16 cellular contexts compared by ENCODE assay signal in the genomic region with DNA sequence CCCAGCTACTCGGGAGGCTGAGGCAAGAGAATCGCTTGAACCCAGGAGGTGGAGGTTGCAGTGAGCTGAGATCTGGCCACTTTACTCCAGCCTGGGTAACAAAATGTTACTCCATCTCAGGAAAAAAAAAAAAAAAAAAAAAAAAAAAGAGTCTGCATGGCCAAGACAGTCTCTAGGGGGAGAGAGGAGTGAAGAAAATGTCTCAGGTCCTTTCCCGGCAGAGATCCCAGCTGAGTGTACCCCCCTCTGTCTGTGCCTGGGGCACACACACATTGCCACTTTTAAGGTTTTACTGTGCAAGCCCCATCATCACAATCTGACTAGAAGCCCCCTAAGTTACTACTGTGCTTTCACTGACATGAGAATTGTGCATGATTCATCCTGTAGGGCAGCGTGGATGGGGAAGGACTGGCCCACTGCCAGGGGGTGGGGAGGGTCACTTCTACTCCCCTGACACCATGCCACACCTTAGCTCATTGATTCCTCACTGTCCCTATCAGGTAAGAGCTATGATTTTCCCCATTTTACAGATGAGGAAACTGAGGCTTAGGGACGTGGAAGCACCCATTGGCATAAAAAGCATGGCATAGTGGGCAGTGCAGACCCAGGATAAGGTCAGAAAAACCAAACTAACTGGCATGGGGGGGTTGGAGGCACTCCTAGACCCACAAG.
DNase-seq lines count a peak whose midpoint lies in the region; ATAC-seq and TF ChIP-seq lines count a peak whose summit lies in the region.
"Had no signal": no experiment of that assay in that cellular context is flagged by ENCODE, and none has a peak within 500 bp of the region (broad histone marks: within the 10 kb centered on the region; RNA-seq: fewer than 3 reads in every experiment).

No MANE protein-coding gene starts in this region.

- peak; percentile 18 for DNase-seq in HCEC 1CT
- peak; percentile 64 for DNase-seq in OCI-M1 (lab: John Stamatoyannopoulos, UW)
- DNase-seq in fibroblast of pulmonary artery (ENCODE audit: low read depth): peak; percentile 27
- DNase-seq in retinal pigment epithelial cell (ENCODE audit: low read depth): no peak
- no peak for DNase-seq in activated T-cell treated with anti-CD3 and anti-CD28 coated beads, Interleukin-2, amount 50 U/mL, for 1 hour
- DNase-seq in caudate nucleus (lab: John Stamatoyannopoulos, UW): no peak
- DNase-seq: activated CD4-positive, alpha-beta T cell treated with anti-CD3 and anti-CD28 coated beads for 1 hour; effector memory CD4-positive, alpha-beta T cell; foreskin fibroblast; GOT3; NCI-H1105; retina; SHP77 treated with DMSO at 0.1 percent for 48 hours; stimulated activated CD4-positive, alpha-beta T cell treated with anti-CD3 and anti-CD28 coated beads, Interleukin-1b, Interleukin-23, amount 100 ng/mL, for 48 hours had no signal

- peak; percentile 15 for TF ChIP-seq CTCF in fibroblast of pulmonary artery (IDR thresholded peaks at IDR 0.05; ENCODE audit: low read length, missing control alignments)
- peak; percentile 5 for TF ChIP-seq CTCF in retinal pigment epithelial cell (conservative IDR thresholded peaks at IDR 0.05; ENCODE audit: low read depth, low read length)

- no peak for ATAC-seq in GM21367 (IDR thresholded peaks at IDR 0.05; ENCODE audit: unreplicated experiment)

- H3K27ac ChIP-seq in caudate nucleus (ENCODE audit: low read depth, low read length): no peak overlapping the region
- H3K27ac ChIP-seq: thoracic aorta had no signal

- H3K4me3 ChIP-seq in fibroblast of pulmonary artery (replicated peaks; ENCODE audit: low read depth, low read length): no peak overlapping the region
- H3K4me3 ChIP-seq in retinal pigment epithelial cell (ENCODE audit: low read length): no peak overlapping the region
- H3K4me3 ChIP-seq: thoracic aorta had no signal

Comparison
In these comparisons a context has a peak if more than half of its experiments do, and no peak if none do; other contexts are left out.
1. DNase-seq: peak in HCEC 1CT (single experiment), OCI-M1 (single experiment) and fibroblast of pulmonary artery (single experiment); none in retinal pigment epithelial cell (single experiment), activated T-cell treated with anti-CD3 and anti-CD28 coated beads, Interleukin-2, amount 50 U/mL, for 1 hour (single experiment) and caudate nucleus (0 of 61).